ENCODE assay signal across 1 cellular context in genomic region chr1:228860911-228861829, GRCh38.
TF ChIP-seq lines count a peak whose summit lies in the region.

No MANE protein-coding gene starts in this region.

TF ChIP-seq in HepG2, 621 proteins besides CTCF, POLR2A, EP300 and RAD21 (continued from another document and continues in another):
- TF ChIP-seq LRRFIP1 (CRISPR knock-in tag; conservative IDR thresholded peaks at IDR 0.05) (no peak), KLF16 (CRISPR knock-in tag; IDR thresholded peaks at IDR 0.05) (peak in 1 of 2 experiments; percentile 33; a peak in 1 of 4 replicates), ZMYM3 (CRISPR knock-in tag; IDR thresholded peaks at IDR 0.05) (peak; percentile 73; the same call in 1 of the 2 replicates), PBX3 (CRISPR knock-in tag; IDR thresholded peaks at IDR 0.05; ENCODE audit: borderline replicate concordance) (no peak), ZNF576 (CRISPR knock-in tag; IDR thresholded peaks at IDR 0.05) (no peak), SNRNP70 (IDR thresholded peaks at IDR 0.05; ENCODE audit: low read depth, low read length) (no peak), ZNF354B (CRISPR knock-in tag; IDR thresholded peaks at IDR 0.05) (no peak), MIXL1 (CRISPR knock-in tag; IDR thresholded peaks at IDR 0.05) (peak; percentile 83), ADNP (CRISPR knock-in tag; IDR thresholded peaks at IDR 0.05) (no peak; the same call in 1 of the 2 replicates), SP4 (CRISPR knock-in tag; IDR thresholded peaks at IDR 0.05) (0 out of 2 replicates have a peak, but pooled peaks have one; percentile 22), USF2 (IDR thresholded peaks at IDR 0.05; ENCODE audit: low read depth, low read length) (peak; percentile 57), USF2 (CRISPR knock-in tag; IDR thresholded peaks at IDR 0.05; ENCODE audit: borderline replicate concordance) (peak; percentile 63; the same call in 1 of the 2 replicates), NFE2L2 (IDR thresholded peaks at IDR 0.05; ENCODE audit: low read length) (no peak), PAX8 (CRISPR knock-in tag; IDR thresholded peaks at IDR 0.05; ENCODE audit: borderline replicate concordance) (no peak), TFDP2 (CRISPR knock-in tag; IDR thresholded peaks at IDR 0.05) (no peak), TEAD2 (CRISPR knock-in tag; IDR thresholded peaks at IDR 0.05) (no peak), ZNF614 (CRISPR knock-in tag; IDR thresholded peaks at IDR 0.05; ENCODE audit: borderline replicate concordance) (peak; percentile 90), ZNF530 (CRISPR knock-in tag; IDR thresholded peaks at IDR 0.05; ENCODE audit: low read depth) (no peak), NAIF1 (CRISPR knock-in tag; IDR thresholded peaks at IDR 0.05; ENCODE audit: borderline replicate concordance) (no peak), ZNF777 (CRISPR knock-in tag; IDR thresholded peaks at IDR 0.05) (0 out of 2 replicates have a peak, but pooled peaks have one; percentile 0), ZNF280B (CRISPR knock-in tag; IDR thresholded peaks at IDR 0.05; ENCODE audit: borderline replicate concordance) (no peak), ZNF225 (CRISPR knock-in tag; IDR thresholded peaks at IDR 0.05) (no peak), TMF1 (CRISPR knock-in tag; IDR thresholded peaks at IDR 0.05; ENCODE audit: low read depth) (no peak), NR3C1 (CRISPR knock-in tag; IDR thresholded peaks at IDR 0.05) (no peak), FOXM1 (CRISPR knock-in tag; IDR thresholded peaks at IDR 0.05) (no peak), PAXIP1 (CRISPR knock-in tag; conservative IDR thresholded peaks at IDR 0.05) (peak; percentile 86), NCOA2 (CRISPR knock-in tag; IDR thresholded peaks at IDR 0.05) (peak; percentile 67), SRSF4 (IDR thresholded peaks at IDR 0.05; ENCODE audit: low read depth, low read length, poor library complexity, severe bottlenecking) (no peak), MBNL3 (CRISPR knock-in tag; conservative IDR thresholded peaks at IDR 0.05) (no peak), ZNF432 (CRISPR knock-in tag; IDR thresholded peaks at IDR 0.05; ENCODE audit: borderline replicate concordance) (no peak), SALL1 (CRISPR knock-in tag; IDR thresholded peaks at IDR 0.05) (peak; percentile 97), NFKB2 (CRISPR knock-in tag; IDR thresholded peaks at IDR 0.05; ENCODE audit: borderline replicate concordance) (no peak), ZNF296 (CRISPR knock-in tag; conservative IDR thresholded peaks at IDR 0.05) (no peak), ZNF17 (CRISPR knock-in tag; IDR thresholded peaks at IDR 0.05) (no peak), TIGD3 (CRISPR knock-in tag; IDR thresholded peaks at IDR 0.05; ENCODE audit: borderline replicate concordance) (no peak), PLRG1 (conservative IDR thresholded peaks at IDR 0.05) (no peak), ZFAT (CRISPR knock-in tag; conservative IDR thresholded peaks at IDR 0.05) (no peak), ZNF747 (CRISPR knock-in tag; IDR thresholded peaks at IDR 0.05; ENCODE audit: borderline replicate concordance) (peak; percentile 57; the same call in 1 of the 2 replicates), ZNF30 (CRISPR knock-in tag; IDR thresholded peaks at IDR 0.05) (no peak), TOE1 (CRISPR knock-in tag; IDR thresholded peaks at IDR 0.05) (no peak), SALL2 (CRISPR knock-in tag; IDR thresholded peaks at IDR 0.05) (no peak), ZNF280D (CRISPR knock-in tag; IDR thresholded peaks at IDR 0.05) (no peak), SMAD3 (CRISPR knock-in tag; IDR thresholded peaks at IDR 0.05) (0 out of 2 replicates have a peak, but pooled peaks have one; percentile 70), ZNF574 (CRISPR knock-in tag; IDR thresholded peaks at IDR 0.05) (peak; percentile 40; the same call in 1 of the 2 replicates), SMAD1 (CRISPR knock-in tag; IDR thresholded peaks at IDR 0.05; ENCODE audit: borderline replicate concordance, low read depth) (no peak)
